ENCODE assay signal across 1 cellular context in the genomic region with DNA sequence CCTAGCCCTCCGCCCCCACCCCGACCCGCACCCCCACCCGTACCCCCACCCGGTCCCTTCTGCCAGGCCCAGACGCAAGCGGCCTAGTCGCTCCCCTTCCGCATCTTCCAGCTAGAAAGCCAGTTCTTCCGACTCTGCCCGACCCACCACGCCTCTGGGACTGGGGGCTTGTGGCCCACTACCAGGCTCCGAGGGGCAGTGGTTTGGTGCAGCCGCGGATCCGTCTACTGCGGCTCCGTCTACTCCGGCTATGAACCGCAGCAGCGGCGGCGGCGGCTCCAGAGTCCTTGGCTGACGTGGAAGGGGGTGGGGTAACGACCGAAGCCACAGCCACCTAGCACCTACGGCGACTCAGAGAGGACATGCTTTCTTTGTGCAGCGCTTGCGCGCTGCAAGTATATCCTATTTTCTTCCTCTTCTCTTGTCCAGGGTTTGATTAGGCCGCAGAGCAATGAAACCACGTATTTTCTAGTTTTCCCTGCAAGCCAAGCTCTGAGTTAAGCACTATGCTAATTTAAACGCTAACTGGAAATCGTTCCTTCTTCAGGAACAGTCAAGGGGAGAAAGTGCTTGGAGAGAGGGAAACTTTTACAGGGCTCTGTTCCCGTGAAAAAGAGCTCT.
A peak's percentile ranks its signal among the peaks of the same experiment; 100 is the strongest.
TF ChIP-seq lines count a peak whose summit lies in the region.

A gene with protein sequence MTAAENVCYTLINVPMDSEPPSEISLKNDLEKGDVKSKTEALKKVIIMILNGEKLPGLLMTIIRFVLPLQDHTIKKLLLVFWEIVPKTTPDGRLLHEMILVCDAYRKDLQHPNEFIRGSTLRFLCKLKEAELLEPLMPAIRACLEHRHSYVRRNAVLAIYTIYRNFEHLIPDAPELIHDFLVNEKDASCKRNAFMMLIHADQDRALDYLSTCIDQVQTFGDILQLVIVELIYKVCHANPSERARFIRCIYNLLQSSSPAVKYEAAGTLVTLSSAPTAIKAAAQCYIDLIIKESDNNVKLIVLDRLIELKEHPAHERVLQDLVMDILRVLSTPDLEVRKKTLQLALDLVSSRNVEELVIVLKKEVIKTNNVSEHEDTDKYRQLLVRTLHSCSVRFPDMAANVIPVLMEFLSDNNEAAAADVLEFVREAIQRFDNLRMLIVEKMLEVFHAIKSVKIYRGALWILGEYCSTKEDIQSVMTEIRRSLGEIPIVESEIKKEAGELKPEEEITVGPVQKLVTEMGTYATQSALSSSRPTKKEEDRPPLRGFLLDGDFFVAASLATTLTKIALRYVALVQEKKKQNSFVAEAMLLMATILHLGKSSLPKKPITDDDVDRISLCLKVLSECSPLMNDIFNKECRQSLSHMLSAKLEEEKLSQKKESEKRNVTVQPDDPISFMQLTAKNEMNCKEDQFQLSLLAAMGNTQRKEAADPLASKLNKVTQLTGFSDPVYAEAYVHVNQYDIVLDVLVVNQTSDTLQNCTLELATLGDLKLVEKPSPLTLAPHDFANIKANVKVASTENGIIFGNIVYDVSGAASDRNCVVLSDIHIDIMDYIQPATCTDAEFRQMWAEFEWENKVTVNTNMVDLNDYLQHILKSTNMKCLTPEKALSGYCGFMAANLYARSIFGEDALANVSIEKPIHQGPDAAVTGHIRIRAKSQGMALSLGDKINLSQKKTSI (minus strand): TSS at position 252 of the 621 bp plus-strand sequence. CDS start 883 bp downstream, outside the sequence.

TF ChIP-seq in HepG2, 621 proteins besides CTCF, POLR2A, EP300 and RAD21 (continued from another document and continues in another):
- TF ChIP-seq HNF4A (CRISPR knock-in tag; IDR thresholded peaks at IDR 0.05) = peak; percentile 45; the same call in 1 of the 2 replicates
- TF ChIP-seq, protein P1, sequence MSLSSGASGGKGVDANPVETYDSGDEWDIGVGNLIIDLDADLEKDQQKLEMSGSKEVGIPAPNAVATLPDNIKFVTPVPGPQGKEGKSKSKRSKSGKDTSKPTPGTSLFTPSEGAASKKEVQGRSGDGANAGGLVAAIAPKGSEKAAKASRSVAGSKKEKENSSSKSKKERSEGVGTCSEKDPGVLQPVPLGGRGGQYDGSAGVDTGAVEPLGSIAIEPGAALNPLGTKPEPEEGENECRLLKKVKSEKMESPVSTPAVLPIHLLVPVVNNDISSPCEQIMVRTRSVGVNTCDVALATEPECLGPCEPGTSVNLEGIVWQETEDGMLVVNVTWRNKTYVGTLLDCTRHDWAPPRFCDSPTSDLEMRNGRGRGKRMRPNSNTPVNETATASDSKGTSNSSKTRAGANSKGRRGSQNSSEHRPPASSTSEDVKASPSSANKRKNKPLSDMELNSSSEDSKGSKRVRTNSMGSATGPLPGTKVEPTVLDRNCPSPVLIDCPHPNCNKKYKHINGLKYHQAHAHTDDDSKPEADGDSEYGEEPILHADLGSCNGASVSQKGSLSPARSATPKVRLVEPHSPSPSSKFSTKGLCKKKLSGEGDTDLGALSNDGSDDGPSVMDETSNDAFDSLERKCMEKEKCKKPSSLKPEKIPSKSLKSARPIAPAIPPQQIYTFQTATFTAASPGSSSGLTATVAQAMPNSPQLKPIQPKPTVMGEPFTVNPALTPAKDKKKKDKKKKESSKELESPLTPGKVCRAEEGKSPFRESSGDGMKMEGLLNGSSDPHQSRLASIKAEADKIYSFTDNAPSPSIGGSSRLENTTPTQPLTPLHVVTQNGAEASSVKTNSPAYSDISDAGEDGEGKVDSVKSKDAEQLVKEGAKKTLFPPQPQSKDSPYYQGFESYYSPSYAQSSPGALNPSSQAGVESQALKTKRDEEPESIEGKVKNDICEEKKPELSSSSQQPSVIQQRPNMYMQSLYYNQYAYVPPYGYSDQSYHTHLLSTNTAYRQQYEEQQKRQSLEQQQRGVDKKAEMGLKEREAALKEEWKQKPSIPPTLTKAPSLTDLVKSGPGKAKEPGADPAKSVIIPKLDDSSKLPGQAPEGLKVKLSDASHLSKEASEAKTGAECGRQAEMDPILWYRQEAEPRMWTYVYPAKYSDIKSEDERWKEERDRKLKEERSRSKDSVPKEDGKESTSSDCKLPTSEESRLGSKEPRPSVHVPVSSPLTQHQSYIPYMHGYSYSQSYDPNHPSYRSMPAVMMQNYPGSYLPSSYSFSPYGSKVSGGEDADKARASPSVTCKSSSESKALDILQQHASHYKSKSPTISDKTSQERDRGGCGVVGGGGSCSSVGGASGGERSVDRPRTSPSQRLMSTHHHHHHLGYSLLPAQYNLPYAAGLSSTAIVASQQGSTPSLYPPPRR (CRISPR knock-in tag; IDR thresholded peaks at IDR 0.05; ENCODE audit: borderline replicate concordance) = 0 out of 2 replicates have a peak, but pooled peaks have one; percentile 16
- TF ChIP-seq JUN (CRISPR knock-in tag; IDR thresholded peaks at IDR 0.05) = no peak
- TF ChIP-seq, protein P2, sequence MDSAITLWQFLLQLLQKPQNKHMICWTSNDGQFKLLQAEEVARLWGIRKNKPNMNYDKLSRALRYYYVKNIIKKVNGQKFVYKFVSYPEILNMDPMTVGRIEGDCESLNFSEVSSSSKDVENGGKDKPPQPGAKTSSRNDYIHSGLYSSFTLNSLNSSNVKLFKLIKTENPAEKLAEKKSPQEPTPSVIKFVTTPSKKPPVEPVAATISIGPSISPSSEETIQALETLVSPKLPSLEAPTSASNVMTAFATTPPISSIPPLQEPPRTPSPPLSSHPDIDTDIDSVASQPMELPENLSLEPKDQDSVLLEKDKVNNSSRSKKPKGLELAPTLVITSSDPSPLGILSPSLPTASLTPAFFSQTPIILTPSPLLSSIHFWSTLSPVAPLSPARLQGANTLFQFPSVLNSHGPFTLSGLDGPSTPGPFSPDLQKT (CRISPR knock-in tag; IDR thresholded peaks at IDR 0.05; ENCODE audit: borderline replicate concordance) = no peak
- TF ChIP-seq ATF1 (CRISPR knock-in tag; IDR thresholded peaks at IDR 0.05) = peak; percentile 74
- TF ChIP-seq SIN3B (IDR thresholded peaks at IDR 0.05; ENCODE audit: low read length) = 0 out of 2 replicates have a peak, but pooled peaks have one; percentile 24
- TF ChIP-seq FOXK1 (CRISPR knock-in tag; IDR thresholded peaks at IDR 0.05; ENCODE audit: borderline replicate concordance, low read depth) = peak; percentile 26; the same call in 1 of the 2 replicates
- TF ChIP-seq, protein P3, sequence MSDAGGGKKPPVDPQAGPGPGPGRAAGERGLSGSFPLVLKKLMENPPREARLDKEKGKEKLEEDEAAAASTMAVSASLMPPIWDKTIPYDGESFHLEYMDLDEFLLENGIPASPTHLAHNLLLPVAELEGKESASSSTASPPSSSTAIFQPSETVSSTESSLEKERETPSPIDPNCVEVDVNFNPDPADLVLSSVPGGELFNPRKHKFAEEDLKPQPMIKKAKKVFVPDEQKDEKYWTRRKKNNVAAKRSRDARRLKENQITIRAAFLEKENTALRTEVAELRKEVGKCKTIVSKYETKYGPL (CRISPR knock-in tag; IDR thresholded peaks at IDR 0.05) = no peak
- TF ChIP-seq, protein P4, sequence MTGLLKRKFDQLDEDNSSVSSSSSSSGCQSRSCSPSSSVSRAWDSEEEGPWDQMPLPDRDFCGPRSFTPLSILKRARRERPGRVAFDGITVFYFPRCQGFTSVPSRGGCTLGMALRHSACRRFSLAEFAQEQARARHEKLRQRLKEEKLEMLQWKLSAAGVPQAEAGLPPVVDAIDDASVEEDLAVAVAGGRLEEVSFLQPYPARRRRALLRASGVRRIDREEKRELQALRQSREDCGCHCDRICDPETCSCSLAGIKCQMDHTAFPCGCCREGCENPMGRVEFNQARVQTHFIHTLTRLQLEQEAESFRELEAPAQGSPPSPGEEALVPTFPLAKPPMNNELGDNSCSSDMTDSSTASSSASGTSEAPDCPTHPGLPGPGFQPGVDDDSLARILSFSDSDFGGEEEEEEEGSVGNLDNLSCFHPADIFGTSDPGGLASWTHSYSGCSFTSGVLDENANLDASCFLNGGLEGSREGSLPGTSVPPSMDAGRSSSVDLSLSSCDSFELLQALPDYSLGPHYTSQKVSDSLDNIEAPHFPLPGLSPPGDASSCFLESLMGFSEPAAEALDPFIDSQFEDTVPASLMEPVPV (CRISPR knock-in tag; IDR thresholded peaks at IDR 0.05) = no peak; the same call in 1 of the 2 replicates
- TF ChIP-seq MEIS1 (CRISPR knock-in tag; IDR thresholded peaks at IDR 0.05; ENCODE audit: borderline replicate concordance) = no peak
- TF ChIP-seq ATAD3A (CRISPR knock-in tag; IDR thresholded peaks at IDR 0.05) = no peak
- 0 out of 2 replicates have a peak, but pooled peaks have one; percentile 34 for TF ChIP-seq ZNF317 (CRISPR knock-in tag; IDR thresholded peaks at IDR 0.05)
- TF ChIP-seq PHF20 (CRISPR knock-in tag; IDR thresholded peaks at IDR 0.05) = peak; percentile 76
- TF ChIP-seq ZNF329 (CRISPR knock-in tag; IDR thresholded peaks at IDR 0.05; ENCODE audit: low read depth) = 0 out of 2 replicates have a peak, but pooled peaks have one; percentile 54
- peak; percentile 88 for TF ChIP-seq HDAC1 (CRISPR knock-in tag; IDR thresholded peaks at IDR 0.05)
- TF ChIP-seq MLLT10 (CRISPR knock-in tag; IDR thresholded peaks at IDR 0.05) = no peak
- TF ChIP-seq, protein P5, sequence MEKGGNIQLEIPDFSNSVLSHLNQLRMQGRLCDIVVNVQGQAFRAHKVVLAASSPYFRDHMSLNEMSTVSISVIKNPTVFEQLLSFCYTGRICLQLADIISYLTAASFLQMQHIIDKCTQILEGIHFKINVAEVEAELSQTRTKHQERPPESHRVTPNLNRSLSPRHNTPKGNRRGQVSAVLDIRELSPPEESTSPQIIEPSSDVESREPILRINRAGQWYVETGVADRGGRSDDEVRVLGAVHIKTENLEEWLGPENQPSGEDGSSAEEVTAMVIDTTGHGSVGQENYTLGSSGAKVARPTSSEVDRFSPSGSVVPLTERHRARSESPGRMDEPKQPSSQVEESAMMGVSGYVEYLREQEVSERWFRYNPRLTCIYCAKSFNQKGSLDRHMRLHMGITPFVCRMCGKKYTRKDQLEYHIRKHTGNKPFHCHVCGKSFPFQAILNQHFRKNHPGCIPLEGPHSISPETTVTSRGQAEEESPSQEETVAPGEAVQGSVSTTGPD (CRISPR knock-in tag; IDR thresholded peaks at IDR 0.05) = no peak
- peak; percentile 80 for TF ChIP-seq CREM (IDR thresholded peaks at IDR 0.05)
- no peak for TF ChIP-seq CREM (CRISPR knock-in tag; IDR thresholded peaks at IDR 0.05)
- TF ChIP-seq, protein P6, sequence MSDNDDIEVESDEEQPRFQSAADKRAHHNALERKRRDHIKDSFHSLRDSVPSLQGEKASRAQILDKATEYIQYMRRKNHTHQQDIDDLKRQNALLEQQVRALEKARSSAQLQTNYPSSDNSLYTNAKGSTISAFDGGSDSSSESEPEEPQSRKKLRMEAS (IDR thresholded peaks at IDR 0.05) = peak; percentile 40; the same call in 1 of the 2 replicates
- TF ChIP-seq ZNF383 (CRISPR knock-in tag; IDR thresholded peaks at IDR 0.05; ENCODE audit: borderline replicate concordance) = no peak
- no peak for TF ChIP-seq FOSL1 (CRISPR knock-in tag; IDR thresholded peaks at IDR 0.05; ENCODE audit: borderline replicate concordance)
- no peak for TF ChIP-seq KDM4B (CRISPR knock-in tag; IDR thresholded peaks at IDR 0.05)
- 0 out of 2 replicates have a peak, but pooled peaks have one; percentile 76 for TF ChIP-seq ZNF333 (CRISPR knock-in tag; IDR thresholded peaks at IDR 0.05; ENCODE audit: borderline replicate concordance)
- no peak for TF ChIP-seq ZNF550 (CRISPR knock-in tag; IDR thresholded peaks at IDR 0.05; ENCODE audit: borderline replicate concordance)
- TF ChIP-seq CC2D1A (CRISPR knock-in tag; IDR thresholded peaks at IDR 0.05) = no peak
- TF ChIP-seq KDM1A (CRISPR knock-in tag; IDR thresholded peaks at IDR 0.05) = no peak
- TF ChIP-seq ZSCAN12 (CRISPR knock-in tag; IDR thresholded peaks at IDR 0.05) = no peak
- TF ChIP-seq KLF12 (CRISPR knock-in tag; IDR thresholded peaks at IDR 0.05; ENCODE audit: borderline replicate concordance) = 0 out of 2 replicates have a peak, but pooled peaks have one; percentile 31
- TF ChIP-seq SRSF9 (IDR thresholded peaks at IDR 0.05; ENCODE audit: borderline replicate concordance, insufficient read depth, low read depth, low read length, poor library complexity, severe bottlenecking) = no peak
- TF ChIP-seq, protein P7, sequence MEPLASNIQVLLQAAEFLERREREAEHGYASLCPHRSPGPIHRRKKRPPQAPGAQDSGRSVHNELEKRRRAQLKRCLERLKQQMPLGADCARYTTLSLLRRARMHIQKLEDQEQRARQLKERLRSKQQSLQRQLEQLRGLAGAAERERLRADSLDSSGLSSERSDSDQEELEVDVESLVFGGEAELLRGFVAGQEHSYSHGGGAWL (CRISPR knock-in tag; IDR thresholded peaks at IDR 0.05) = peak; percentile 58; the same call in 1 of the 2 replicates
- no peak for TF ChIP-seq NPAS2 (CRISPR knock-in tag; IDR thresholded peaks at IDR 0.05; ENCODE audit: borderline replicate concordance)
- TF ChIP-seq, protein P8, sequence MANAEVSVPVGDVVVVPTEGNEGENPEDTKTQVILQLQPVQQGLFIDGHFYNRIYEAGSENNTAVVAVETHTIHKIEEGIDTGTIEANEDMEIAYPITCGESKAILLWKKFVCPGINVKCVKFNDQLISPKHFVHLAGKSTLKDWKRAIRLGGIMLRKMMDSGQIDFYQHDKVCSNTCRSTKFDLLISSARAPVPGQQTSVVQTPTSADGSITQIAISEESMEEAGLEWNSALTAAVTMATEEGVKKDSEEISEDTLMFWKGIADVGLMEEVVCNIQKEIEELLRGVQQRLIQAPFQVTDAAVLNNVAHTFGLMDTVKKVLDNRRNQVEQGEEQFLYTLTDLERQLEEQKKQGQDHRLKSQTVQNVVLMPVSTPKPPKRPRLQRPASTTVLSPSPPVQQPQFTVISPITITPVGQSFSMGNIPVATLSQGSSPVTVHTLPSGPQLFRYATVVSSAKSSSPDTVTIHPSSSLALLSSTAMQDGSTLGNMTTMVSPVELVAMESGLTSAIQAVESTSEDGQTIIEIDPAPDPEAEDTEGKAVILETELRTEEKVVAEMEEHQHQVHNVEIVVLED (CRISPR knock-in tag; IDR thresholded peaks at IDR 0.05; ENCODE audit: borderline replicate concordance) = peak; percentile 66; the same call in 1 of the 2 replicates
- peak; percentile 55; the same call in 1 of the 2 replicates for TF ChIP-seq RXRA (CRISPR knock-in tag; IDR thresholded peaks at IDR 0.05)
- TF ChIP-seq ZNF567 (CRISPR knock-in tag; IDR thresholded peaks at IDR 0.05; ENCODE audit: borderline replicate concordance) = no peak
- TF ChIP-seq ZNF781 (CRISPR knock-in tag; IDR thresholded peaks at IDR 0.05; ENCODE audit: borderline replicate concordance, not compliant biosample characterization) = no peak
- TF ChIP-seq ZNF431 (CRISPR knock-in tag; IDR thresholded peaks at IDR 0.05; ENCODE audit: borderline replicate concordance, low read depth) = no peak
- TF ChIP-seq YY1 (IDR thresholded peaks at IDR 0.05; ENCODE audit: insufficient read depth, insufficient replicate concordance, low read depth, low read length) = peak; percentile 46
- 0 out of 2 replicates have a peak, but pooled peaks have one; percentile 37 for TF ChIP-seq HNRNPL (IDR thresholded peaks at IDR 0.05; ENCODE audit: low read depth, low read length)
- no peak for TF ChIP-seq NAIF1 (CRISPR knock-in tag; IDR thresholded peaks at IDR 0.05; ENCODE audit: borderline replicate concordance)
- TF ChIP-seq, protein P9, sequence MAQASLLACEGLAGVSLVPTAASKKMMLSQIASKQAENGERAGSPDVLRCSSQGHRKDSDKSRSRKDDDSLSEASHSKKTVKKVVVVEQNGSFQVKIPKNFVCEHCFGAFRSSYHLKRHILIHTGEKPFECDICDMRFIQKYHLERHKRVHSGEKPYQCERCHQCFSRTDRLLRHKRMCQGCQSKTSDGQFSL (CRISPR knock-in tag; IDR thresholded peaks at IDR 0.05) = 0 out of 2 replicates have a peak, but pooled peaks have one; percentile 62
- no peak for TF ChIP-seq ATF7 (IDR thresholded peaks at IDR 0.05)
- TF ChIP-seq ATF7 (CRISPR knock-in tag; IDR thresholded peaks at IDR 0.05) = no peak
- peak; percentile 49 for TF ChIP-seq TEAD3 (CRISPR knock-in tag; optimal IDR thresholded peaks at IDR 0.05; ENCODE audit: borderline replicate concordance)
- peak; percentile 88 for TF ChIP-seq HNRNPLL (IDR thresholded peaks at IDR 0.05; ENCODE audit: low read depth, low read length, poor library complexity, severe bottlenecking)
- TF ChIP-seq ZNF451 (CRISPR knock-in tag; IDR thresholded peaks at IDR 0.05) = peak; percentile 60; the same call in 1 of the 2 replicates
